Comparison of ENCODE assay signal across 18 cellular contexts in the genomic region with DNA sequence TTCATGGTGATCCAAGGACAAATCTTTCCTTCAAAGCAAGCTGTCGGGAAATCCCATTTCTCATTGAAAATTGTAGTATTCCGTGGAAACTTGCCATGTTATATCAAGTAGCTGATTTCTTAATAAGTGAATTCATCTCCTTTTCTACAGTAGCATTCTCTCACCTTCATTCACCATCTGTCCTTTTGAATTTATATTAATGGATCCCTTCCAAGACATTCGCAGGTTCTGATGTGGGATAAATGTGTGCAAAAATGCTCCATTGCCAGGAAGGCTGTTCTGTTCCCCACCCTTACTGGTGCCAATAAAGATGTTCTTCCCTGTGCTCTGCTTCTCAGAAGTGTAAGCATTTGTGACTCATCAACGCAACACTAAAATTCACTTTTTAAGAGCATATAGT. TPM values are rescaled to one million over a fixed set of nuclear protein-coding genes. Genes with fewer than 3 reads are reported as not detected.
DNase-seq lines count a peak whose midpoint lies in the region; ATAC-seq and TF ChIP-seq lines count a peak whose summit lies in the region.
"Had no signal": no experiment of that assay in that cellular context is flagged by ENCODE, and none has a peak within 500 bp of the region (broad histone marks: within the 10 kb centered on the region; RNA-seq: fewer than 3 reads in every experiment).

No MANE protein-coding gene starts in this region.

- 92% methylated on average over 4 of the region's 4 CpGs for WGBS in HUES64

- H3K36me3 ChIP-seq in HUES64 (ENCODE audit: insufficient read depth, low read length) = no peaks in the 10 kb centered on the region
- H3K36me3 ChIP-seq in iPS-18a (ENCODE audit: control insufficient read depth, low read depth, low read length) = no peaks in the 10 kb centered on the region
- no peaks in the 10 kb centered on the region for H3K36me3 ChIP-seq in MM.1S (replicated peaks; ENCODE audit: insufficient read depth, low read length)

- H3K9ac ChIP-seq in HUES64 (ENCODE audit: low read depth, low read length) (0 out of 2 replicates have a peak overlapping the region, but pooled peaks have one; percentile 12), iPS-18a (ENCODE audit: low read length) (no peak overlapping the region), MM.1S (ENCODE audit: low read length) (no peak overlapping the region)
- H3K9ac ChIP-seq: GM23248 had no signal

- H3K4me3 ChIP-seq in HUES64 (ENCODE audit: low read length) = no peak overlapping the region
- peak overlapping the region; percentile 36 for H3K4me3 ChIP-seq in iPS-18a (ENCODE audit: low read length)
- no peak overlapping the region for H3K4me3 ChIP-seq in MM.1S (ENCODE audit: low read length)
- H3K4me3 ChIP-seq: A549, GM23248, K562 had no signal

- H4K20me1 ChIP-seq in MM.1S (ENCODE audit: insufficient read depth, low read length) = no peaks in the 10 kb centered on the region

- H3K27ac ChIP-seq in HUES64 (ENCODE audit: low read depth, low read length) = peak overlapping the region; percentile 3; the same call in 1 of the 2 replicates
- no peak overlapping the region for H3K27ac ChIP-seq in iPS-18a (ENCODE audit: low read length)
- no peak overlapping the region for H3K27ac ChIP-seq in MM.1S (ENCODE audit: low read length)
- H3K27ac ChIP-seq: A549, GM23248 had no signal

- H3K9me3 Mint-ChIP-seq in WTC11 = peaks cover 22% of the 10 kb centered on the region

- peaks cover 6% of the 10 kb centered on the region for H3K27me3 ChIP-seq in HUES64 (ENCODE audit: insufficient read depth, low read length)
- peaks cover 3% of the 10 kb centered on the region for H3K27me3 ChIP-seq in iPS-18a (ENCODE audit: control insufficient read depth, insufficient read depth, low read length)
- no peaks in the 10 kb centered on the region for H3K27me3 ChIP-seq in MM.1S (replicated peaks; ENCODE audit: insufficient read depth, low read length)

- no peaks in the 10 kb centered on the region for H3F3A ChIP-seq in MM.1S (ENCODE audit: insufficient read depth, low read length)

- peaks cover 23% of the 10 kb centered on the region for H3K36me3 Mint-ChIP-seq in WTC11
- H3K36me3 Mint-ChIP-seq: CD14-positive monocyte; CD8-positive, alpha-beta T cell had no signal

- CTCF ChIA-PET in WTC11 (lab: Charles Lee) = no interaction called here

- peak overlapping the region; percentile 54; the same call in 1 of the 2 replicates for H3K27ac Mint-ChIP-seq in WTC11
- H3K27ac Mint-ChIP-seq: CD14-positive monocyte; CD8-positive, alpha-beta T cell had no signal

- H2AFZ ChIP-seq in MM.1S (ENCODE audit: low read length) = no peak overlapping the region
- H2AFZ ChIP-seq: GM23248 had no signal

- peaks cover 10% of the 10 kb centered on the region for H3K9me3 ChIP-seq in HUES64 (ENCODE audit: insufficient read depth, low read depth, low read length)
- peaks cover 6% of the 10 kb centered on the region for H3K9me3 ChIP-seq in iPS-18a (ENCODE audit: control insufficient read depth, low read depth, low read length)
- no peaks in the 10 kb centered on the region for H3K9me3 ChIP-seq in MM.1S (replicated peaks; ENCODE audit: insufficient read depth, low read length)
- H3K9me3 ChIP-seq: A549 had no signal

- H3K4me2 ChIP-seq in MM.1S (ENCODE audit: low read depth, low read length) = no peak overlapping the region
- H3K4me2 ChIP-seq: A549 had no signal

- H3K9me2 ChIP-seq in MM.1S (replicated peaks; ENCODE audit: insufficient read depth, low read length) = no peaks in the 10 kb centered on the region

- POLR2A ChIA-PET in WTC11 (lab: Charles Lee) = no interaction called here

- H3K27me3 Mint-ChIP-seq in WTC11 (ENCODE audit: low read depth) = peaks cover 21% of the 10 kb centered on the region

- DNase-seq in WTC11 (ENCODE audit: low spot score) = no peak
- DNase-seq in MM.1S = no peak
- DNase-seq in NCI-H524 (lab: John Stamatoyannopoulos, UW) = no peak
- DNase-seq: CD8-positive, alpha-beta T cell; COR-L47; DMS53; GM23248; H9 had no signal

- TF ChIP-seq CTCF in WTC11 (IDR thresholded peaks at IDR 0.05) (no peak), MM.1S (IDR thresholded peaks at IDR 0.05; ENCODE audit: low read length) (no peak)

- H3K79me2 ChIP-seq in MM.1S (ENCODE audit: low read length) = no peaks in the 10 kb centered on the region

- H3K4me1 ChIP-seq in HUES64 (ENCODE audit: insufficient read depth, low read length) = peaks cover 42% of the 10 kb centered on the region
- H3K4me1 ChIP-seq in iPS-18a (ENCODE audit: control insufficient read depth, low read depth, low read length) = peaks cover 48% of the 10 kb centered on the region
- no peaks in the 10 kb centered on the region for H3K4me1 ChIP-seq in MM.1S (ENCODE audit: low read length)
- H3K4me1 ChIP-seq: A549 had no signal

- H3K4me3 Mint-ChIP-seq in WTC11 = no peak overlapping the region
- H3K4me3 Mint-ChIP-seq: CD8-positive, alpha-beta T cell had no signal

- no peak for ATAC-seq in WTC11
- ATAC-seq in HG02571 (IDR thresholded peaks at IDR 0.05; ENCODE audit: unreplicated experiment) = no peak
- no peak for ATAC-seq in GM19397 (IDR thresholded peaks at IDR 0.05; ENCODE audit: unreplicated experiment)
- ATAC-seq: A549; CD8-positive, alpha-beta T cell; K562 had no signal

- peaks cover 61% of the 10 kb centered on the region for H3K4me1 Mint-ChIP-seq in WTC11
- H3K4me1 Mint-ChIP-seq: CD14-positive monocyte had no signal

TF ChIP-seq in WTC11, 78 proteins besides CTCF, POLR2A, EP300 and RAD21:
- TF ChIP-seq ZNF317 (CRISPR knock-in tag; IDR thresholded peaks at IDR 0.05; ENCODE audit: borderline replicate concordance, low read depth) (no peak), RORB (CRISPR knock-in tag; IDR thresholded peaks at IDR 0.05) (no peak), NR2C2 (CRISPR knock-in tag; IDR thresholded peaks at IDR 0.05) (no peak), NFYB (CRISPR knock-in tag; conservative IDR thresholded peaks at IDR 0.05; ENCODE audit: low read depth) (no peak), OVOL2 (CRISPR knock-in tag; IDR thresholded peaks at IDR 0.05; ENCODE audit: borderline replicate concordance) (no peak), SP1 (CRISPR knock-in tag; conservative IDR thresholded peaks at IDR 0.05) (no peak), TCF7 (CRISPR knock-in tag; IDR thresholded peaks at IDR 0.05; ENCODE audit: low read depth) (no peak), MLX (CRISPR knock-in tag; IDR thresholded peaks at IDR 0.05) (no peak), ZNF281 (CRISPR knock-in tag; IDR thresholded peaks at IDR 0.05) (no peak), ELF4 (CRISPR knock-in tag; IDR thresholded peaks at IDR 0.05; ENCODE audit: low read depth) (no peak), ZNF232 (CRISPR knock-in tag; IDR thresholded peaks at IDR 0.05) (no peak), CREM (CRISPR knock-in tag; IDR thresholded peaks at IDR 0.05) (no peak), TEAD1 (CRISPR knock-in tag; IDR thresholded peaks at IDR 0.05) (no peak), EMX1 (CRISPR knock-in tag; IDR thresholded peaks at IDR 0.05) (no peak)
- TF ChIP-seq, protein P1, sequence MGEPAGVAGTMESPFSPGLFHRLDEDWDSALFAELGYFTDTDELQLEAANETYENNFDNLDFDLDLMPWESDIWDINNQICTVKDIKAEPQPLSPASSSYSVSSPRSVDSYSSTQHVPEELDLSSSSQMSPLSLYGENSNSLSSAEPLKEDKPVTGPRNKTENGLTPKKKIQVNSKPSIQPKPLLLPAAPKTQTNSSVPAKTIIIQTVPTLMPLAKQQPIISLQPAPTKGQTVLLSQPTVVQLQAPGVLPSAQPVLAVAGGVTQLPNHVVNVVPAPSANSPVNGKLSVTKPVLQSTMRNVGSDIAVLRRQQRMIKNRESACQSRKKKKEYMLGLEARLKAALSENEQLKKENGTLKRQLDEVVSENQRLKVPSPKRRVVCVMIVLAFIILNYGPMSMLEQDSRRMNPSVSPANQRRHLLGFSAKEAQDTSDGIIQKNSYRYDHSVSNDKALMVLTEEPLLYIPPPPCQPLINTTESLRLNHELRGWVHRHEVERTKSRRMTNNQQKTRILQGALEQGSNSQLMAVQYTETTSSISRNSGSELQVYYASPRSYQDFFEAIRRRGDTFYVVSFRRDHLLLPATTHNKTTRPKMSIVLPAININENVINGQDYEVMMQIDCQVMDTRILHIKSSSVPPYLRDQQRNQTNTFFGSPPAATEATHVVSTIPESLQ (CRISPR knock-in tag; IDR thresholded peaks at IDR 0.05) = no peak
- TF ChIP-seq, protein P2, sequence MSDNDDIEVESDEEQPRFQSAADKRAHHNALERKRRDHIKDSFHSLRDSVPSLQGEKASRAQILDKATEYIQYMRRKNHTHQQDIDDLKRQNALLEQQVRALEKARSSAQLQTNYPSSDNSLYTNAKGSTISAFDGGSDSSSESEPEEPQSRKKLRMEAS (CRISPR knock-in tag; IDR thresholded peaks at IDR 0.05) = no peak

RNA-seq across cellular contexts. Expression of gene AMER2, which starts 36.2 kb away (rescaled TPM):
- 0.45 TPM for polyA plus RNA-seq in HUES64 (2013, experiment 1 of 2)
- polyA plus RNA-seq in HUES64 (2013, experiment 2 of 2) = 1.1 TPM
- 0.18 to 0.48 TPM (median 0.27 TPM) in 3 replicates for total RNA-seq in WTC11 (2021)
- total RNA-seq: CD8-positive, alpha-beta T cell; GM23248; HT1080; K562 had no signal
- polyA plus RNA-seq: A549, AG04450, BJ, CD14-positive monocyte, GM23248, K562 had no signal

RNA-seq across cellular contexts. Expression of gene PABPC3, which starts 40.0 kb away (rescaled TPM):
- polyA plus RNA-seq in HUES64 (2013, experiment 1 of 2) = 0.50 TPM
- 0.44 TPM for polyA plus RNA-seq in HUES64 (2013, experiment 2 of 2)
- total RNA-seq in WTC11 (2021) = 0.35 to 0.39 TPM (median 0.39 TPM) in 3 replicates
- polyA plus RNA-seq: BJ had no signal
